Comparison of ENCODE assay signal across 21 cellular contexts in genomic region chr4:89482926-89483595, GRCh38.
DNase-seq lines count a peak whose midpoint lies in the region; ATAC-seq, FAIRE-seq and TF ChIP-seq lines count a peak whose summit lies in the region.
"Had no signal": no experiment of that assay in that cellular context is flagged by ENCODE, and none has a peak within 500 bp of the region (broad histone marks: within the 10 kb centered on the region; RNA-seq: fewer than 3 reads in every experiment).

No MANE protein-coding gene starts in this region.

- peaks cover 8% of the 10 kb centered on the region for H3K9me3 Mint-ChIP-seq in MCF 10A (ENCODE audit: unreplicated experiment)

- no TSS peak for BruUV-seq in MCF 10A (replicated peaks; lab: Mats Ljungman, UMichigan)

- no peak overlapping the region for H3K4me3 ChIP-seq in breast epithelium
- H3K4me3 ChIP-seq in bronchial epithelial cell (ENCODE audit: low read depth, low read length): no peak overlapping the region
- H3K4me3 ChIP-seq in suprapubic skin: no peak overlapping the region
- H3K4me3 ChIP-seq: BLaER1 treated with 17β-estradiol and CSF1 and Interleukin-3, amounts not matched to agents 10 nM and 100 nM; PC-9 had no signal

- H3K9me3 ChIP-seq in breast epithelium: no peaks in the 10 kb centered on the region
- H3K9me3 ChIP-seq in suprapubic skin: no peaks in the 10 kb centered on the region
- H3K9me3 ChIP-seq: Caco-2, SK-N-SH had no signal

- H3K36me3 Mint-ChIP-seq in MCF 10A (ENCODE audit: insufficient read depth, unreplicated experiment): no peaks in the 10 kb centered on the region
- H3K36me3 Mint-ChIP-seq: CD4-positive, alpha-beta memory T cell had no signal

- no peaks in the 10 kb centered on the region for H3K27me3 Mint-ChIP-seq in MCF 10A (ENCODE audit: insufficient read depth, unreplicated experiment)
- H3K27me3 Mint-ChIP-seq: CD4-positive, alpha-beta memory T cell had no signal

- intact Hi-C loops in MCF 10A (cut with micrococcal nuclease) (loop anchor here (1.0 kb wide), 1 partner anchor 256 kb away; no protein-coding TSS in a partner anchor), breast epithelium (cut with DNase I; ENCODE audit: low total_unique reads) (no loop called here)

- peak; percentile 13 for DNase-seq in MCF 10A (ENCODE audit: unreplicated experiment)
- no peak for DNase-seq in breast epithelium (ENCODE audit: low spot score in 2 of 2)
- DNase-seq in bronchial epithelial cell (ENCODE audit: low read depth): peak; percentile 50
- DNase-seq in foreskin keratinocyte: no peak
- no peak for DNase-seq in suprapubic skin (ENCODE audit: low spot score in 2 of 2)
- DNase-seq in inferior parietal cortex (ENCODE audit: extremely low spot score): no peak
- DNase-seq in DMS79 treated with DMSO at 0.1 percent for 48 hours (lab: John Stamatoyannopoulos, UW): no peak
- DNase-seq: CD4-positive, alpha-beta memory T cell; DMS 273 treated with DMSO at 0.1 percent for 48 hours; MV-4-11; NCI-H1694; NCI-H526 treated with DMSO at 0.1 percent for 48 hours; PC-9; SIG-M5 had no signal

- H3K4me3 Mint-ChIP-seq in MCF 10A (ENCODE audit: unreplicated experiment): no peak overlapping the region
- H3K4me3 Mint-ChIP-seq: CD4-positive, alpha-beta memory T cell had no signal

- FAIRE-seq in bronchial epithelial cell (lab: Jason Lieb, UNC): no peak
- FAIRE-seq: GM12892 had no signal

- no peak overlapping the region for H3K27ac ChIP-seq in breast epithelium
- no peak overlapping the region for H3K27ac ChIP-seq in foreskin keratinocyte
- H3K27ac ChIP-seq in suprapubic skin: no peak overlapping the region
- H3K27ac ChIP-seq: 22Rv1; BLaER1 treated with 17β-estradiol and CSF1 and Interleukin-3, amounts not matched to agents 10 nM and 100 nM; KMS-11; PC-9 had no signal

- no peak for TF ChIP-seq POLR2A in breast epithelium (IDR thresholded peaks at IDR 0.05)
- TF ChIP-seq POLR2A in suprapubic skin (IDR thresholded peaks at IDR 0.05): no peak

- TF ChIP-seq EP300 in suprapubic skin (IDR thresholded peaks at IDR 0.05): no peak

- no peaks in the 10 kb centered on the region for H3K4me1 Mint-ChIP-seq in MCF 10A (ENCODE audit: insufficient read depth, unreplicated experiment)
- H3K4me1 Mint-ChIP-seq: CD4-positive, alpha-beta memory T cell had no signal

- H3K4me1 ChIP-seq in breast epithelium: no peaks in the 10 kb centered on the region
- H3K4me1 ChIP-seq in foreskin keratinocyte: no peaks in the 10 kb centered on the region
- H3K4me1 ChIP-seq in suprapubic skin: no peaks in the 10 kb centered on the region
- H3K4me1 ChIP-seq: BLaER1 treated with 17β-estradiol and CSF1 and Interleukin-3, amounts not matched to agents 10 nM and 100 nM; Caco-2 had no signal

- no peaks in the 10 kb centered on the region for H3K36me3 ChIP-seq in breast epithelium
- H3K36me3 ChIP-seq in bronchial epithelial cell (ENCODE audit: control insufficient read depth, insufficient read depth, low read length): no peaks in the 10 kb centered on the region
- no peaks in the 10 kb centered on the region for H3K36me3 ChIP-seq in suprapubic skin
- H3K36me3 ChIP-seq: BLaER1 treated with 17β-estradiol and CSF1 and Interleukin-3, amounts not matched to agents 10 nM and 100 nM had no signal

- H3K27me3 ChIP-seq in breast epithelium: no peaks in the 10 kb centered on the region
- no peaks in the 10 kb centered on the region for H3K27me3 ChIP-seq in bronchial epithelial cell (ENCODE audit: control insufficient read depth, insufficient read depth, low read length)
- no peaks in the 10 kb centered on the region for H3K27me3 ChIP-seq in foreskin keratinocyte
- H3K27me3 ChIP-seq in suprapubic skin: no peaks in the 10 kb centered on the region
- H3K27me3 ChIP-seq: BLaER1 treated with 17β-estradiol and CSF1 and Interleukin-3, amounts not matched to agents 10 nM and 100 nM had no signal

- CTCF ChIA-PET in MCF 10A (lab: Yijun Ruan, JAX): interaction anchor here (0.5 to 1.4 kb wide), 14 partner anchors 9 to 525 kb away, joined by 3 to 4 read pairs (median 3); no protein-coding TSS in a partner anchor

- no peak for TF ChIP-seq CTCF in MCF 10A (IDR thresholded peaks at IDR 0.05; ENCODE audit: unreplicated experiment)
- no peak for TF ChIP-seq CTCF in breast epithelium (IDR thresholded peaks at IDR 0.05)
- TF ChIP-seq CTCF in bronchial epithelial cell (IDR thresholded peaks at IDR 0.05; ENCODE audit: insufficient read depth, low read length, severe bottlenecking): no peak
- no peak for TF ChIP-seq CTCF in foreskin keratinocyte (conservative IDR thresholded peaks at IDR 0.05)
- no peak for TF ChIP-seq CTCF in suprapubic skin (IDR thresholded peaks at IDR 0.05)

- WGBS in suprapubic skin: 95% methylated on average over 8 of the region's 8 CpGs

- peak overlapping the region; percentile 35 for H3K27ac Mint-ChIP-seq in MCF 10A (ENCODE audit: low read depth, unreplicated experiment)

- POLR2A ChIA-PET in MCF 10A (lab: Yijun Ruan, JAX): interaction anchor here (1.2 to 1.8 kb wide), 3 partner anchors 11 to 197 kb away, joined by 3 to 4 read pairs (median 3); no protein-coding TSS in a partner anchor

- ATAC-seq in foreskin keratinocyte (peak; percentile 64), HG02623 (IDR thresholded peaks at IDR 0.05; ENCODE audit: unreplicated experiment) (no peak)

Comparison
In these comparisons a context has a peak if more than half of its experiments do, and no peak if none do; other contexts are left out.
1. DNase-seq: peak in MCF 10A (single experiment) and bronchial epithelial cell (single experiment); none in breast epithelium (0 of 2), foreskin keratinocyte (0 of 2), suprapubic skin (0 of 2), inferior parietal cortex (single experiment) and DMS79 treated with DMSO at 0.1 percent for 48 hours (single experiment).